In genomic region chr11:19714387-19715363, GRCh38 we compare ENCODE assay signal across 8 cellular contexts. TPM values are rescaled to one million over a fixed set of nuclear protein-coding genes. Genes with fewer than 3 reads are reported as not detected.
A peak's percentile ranks its signal among the peaks of the same experiment; 100 is the strongest.
DNase-seq lines count a peak whose midpoint lies in the region; ATAC-seq and TF ChIP-seq lines count a peak whose summit lies in the region.

No MANE protein-coding gene starts in this region.

- peak overlapping the region; percentile 57 to 59 for H3K4me3 ChIP-seq in testis

- intact Hi-C loops in CD14-positive monocyte (cut with micrococcal nuclease) (no loop called here), testis (cut with DNase I; ENCODE audit: low total_unique reads) (no loop called here)

- H3K4me1 ChIP-seq in testis, result peaks cover 21% of the 10 kb centered on the region

- no peak overlapping the region for H3K27ac ChIP-seq in testis

- peaks cover 31% of the 10 kb centered on the region for H3K4me1 Mint-ChIP-seq in CD14-positive monocyte

- no peaks in the 10 kb centered on the region for H3K9me3 ChIP-seq in testis

- H3K9me3 Mint-ChIP-seq in CD14-positive monocyte, result peaks cover 0 to 22% (median 11%) of the 10 kb centered on the region in 7 donors

- peak overlapping the region in 2 of 7 donors; percentile 42 to 68 for H3K27ac Mint-ChIP-seq in CD14-positive monocyte

- H3K27me3 Mint-ChIP-seq in CD14-positive monocyte (ENCODE audit: low read depth in 3 of 3), result peaks cover 34 to 56% (median 38%) of the 10 kb centered on the region in 3 donors

- no peaks in the 10 kb centered on the region for H3K36me3 ChIP-seq in testis (ENCODE audit: low read depth, missing control alignments)

- no peaks in the 10 kb centered on the region for H3K27me3 ChIP-seq in testis

- no peak for TF ChIP-seq POLR2A in testis (IDR thresholded peaks at IDR 0.05)

- TF ChIP-seq CTCF in CD14-positive monocyte (IDR thresholded peaks at IDR 0.05), result no peak
- TF ChIP-seq CTCF in testis (IDR thresholded peaks at IDR 0.05), result no peak

- no peak for DNase-seq in CD14-positive monocyte (ENCODE audit: low spot score)
- peak; percentile 98 for DNase-seq in NCI-H226
- peak; percentile 75 for DNase-seq in cerebellar cortex (ENCODE audit: low spot score)
- DNase-seq in left lobe of liver (ENCODE audit: low spot score), result peak; percentile 86
- no peak for DNase-seq in testis

- ATAC-seq in left lobe of liver (peak; percentile 53), HG03571 (IDR thresholded peaks at IDR 0.05; ENCODE audit: unreplicated experiment) (no peak), GM21381 (IDR thresholded peaks at IDR 0.05; ENCODE audit: unreplicated experiment) (no peak), HG03045 (IDR thresholded peaks at IDR 0.05; ENCODE audit: unreplicated experiment) (no peak)

- 14 to 34% methylated on average over 7 to 25 of the region's 25 CpGs for WGBS in testis, 2 donors

- peak overlapping the region; percentile 53 to 92 for H3K4me3 Mint-ChIP-seq in CD14-positive monocyte

- peaks cover 6 to 7% of the 10 kb centered on the region in 2 donors for H3K36me3 Mint-ChIP-seq in CD14-positive monocyte

RNA-seq across cellular contexts. Expression of gene NAV2, which starts 2.0 kb away (rescaled TPM):
- polyA plus RNA-seq in CD14-positive monocyte (not detected), testis (ENCODE audit: insufficient read depth, low read depth, low replicate concordance) (3.9 TPM)
- total RNA-seq in left lobe of liver (32.0 TPM), testis (1 to 10 TPM; 3.4 to 6.0 TPM)

Comparison
In these comparisons a context has a peak if more than half of its experiments do, and no peak if none do; other contexts are left out.
1. DNase-seq: peak in NCI-H226 (single experiment), cerebellar cortex (single experiment) and left lobe of liver (single experiment); none in CD14-positive monocyte (single experiment) and testis (single experiment).